9 cellular contexts compared by ENCODE assay signal in the genomic region with DNA sequence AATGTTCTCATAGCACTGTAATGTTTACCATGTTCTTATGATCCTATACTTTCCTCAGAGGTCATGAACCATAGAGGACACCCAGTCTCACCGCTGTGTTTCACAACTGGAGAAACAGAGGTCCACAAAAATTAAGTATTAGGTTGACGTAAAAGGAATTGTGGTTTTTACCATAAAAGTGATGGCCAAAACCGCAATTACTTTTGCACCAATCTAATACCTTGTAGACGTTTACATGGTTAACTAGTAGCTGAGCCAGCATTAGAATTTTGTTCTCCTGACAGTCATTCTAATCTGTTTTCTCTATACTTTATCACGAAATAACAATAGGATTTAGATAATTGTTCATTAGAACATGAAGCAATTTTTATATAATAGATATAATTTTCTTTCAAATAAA.
"Had no signal": no experiment of that assay in that cellular context is flagged by ENCODE, and none has a peak within 500 bp of the region (broad histone marks: within the 10 kb centered on the region; RNA-seq: fewer than 3 reads in every experiment).

No MANE protein-coding gene starts in this region.

- H2AFZ ChIP-seq: GM23338 had no signal

- FAIRE-seq: H1, K562 had no signal

- H3K4me2 ChIP-seq: GM23338 had no signal

- DNase-seq: H9, HCEC 1CT, HFFc6, IMR-90, KG1 had no signal

- ATAC-seq: GM23338, K562 had no signal

- H3K4me3 ChIP-seq: GM23338, K562 had no signal

- H3K27ac ChIP-seq: HL-60 had no signal
